9 cellular contexts compared by ENCODE assay signal in the genomic region with DNA sequence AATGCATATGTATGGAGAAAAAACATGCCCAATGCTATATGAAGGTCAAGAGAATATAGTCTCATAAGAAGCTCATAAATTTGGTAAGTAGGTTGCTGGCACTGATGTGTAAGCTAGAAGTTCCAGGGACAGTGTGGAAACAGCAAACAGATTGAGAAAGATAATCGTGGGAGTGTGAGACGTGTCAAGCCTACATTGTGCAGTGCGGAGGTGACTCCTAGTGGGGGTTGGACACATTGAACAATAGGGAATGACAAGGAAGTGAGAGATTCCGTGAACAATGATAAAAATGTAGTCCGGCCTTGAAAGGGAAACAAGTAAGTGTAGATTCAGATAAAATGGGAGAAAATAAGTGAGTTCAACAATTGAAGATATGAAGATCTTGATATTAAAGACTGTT.
DNase-seq lines count a peak whose midpoint lies in the region; ATAC-seq and TF ChIP-seq lines count a peak whose summit lies in the region.
"Had no signal": no experiment of that assay in that cellular context is flagged by ENCODE, and none has a peak within 500 bp of the region (broad histone marks: within the 10 kb centered on the region; RNA-seq: fewer than 3 reads in every experiment).

No MANE protein-coding gene starts in this region.

- H3K4me1 ChIP-seq in effector memory CD4-positive, alpha-beta T cell (ENCODE audit: control insufficient read depth, insufficient read depth, low read length, poor library complexity, severe bottlenecking) = no peaks in the 10 kb centered on the region

- H3K27ac ChIP-seq in effector memory CD4-positive, alpha-beta T cell (ENCODE audit: insufficient read depth, low read length, poor library complexity, severe bottlenecking) = no peak overlapping the region

- no peak overlapping the region for H3K4me3 ChIP-seq in cardiac fibroblast (replicated peaks in 1 of 2; ENCODE audit: low read depth in 2 of 2, low read length in 2 of 2)
- H3K4me3 ChIP-seq in effector memory CD4-positive, alpha-beta T cell (ENCODE audit: insufficient read depth, low read depth, low read length, poor library complexity, severe bottlenecking) = no peak overlapping the region

- H3K36me3 ChIP-seq in effector memory CD4-positive, alpha-beta T cell (ENCODE audit: control insufficient read depth, insufficient read depth, low read length) = no peaks in the 10 kb centered on the region

- peak; percentile 36 for ATAC-seq in sciatic nerve

- no peak for TF ChIP-seq CTCF in cardiac fibroblast (IDR thresholded peaks at IDR 0.05; ENCODE audit: low read depth, low read length)

- intact Hi-C loops in sciatic nerve (cut with DNase I) = no loop called here

- no peaks in the 10 kb centered on the region for H3K9me3 ChIP-seq in effector memory CD4-positive, alpha-beta T cell (ENCODE audit: control insufficient read depth, low read length)

- H3K27me3 ChIP-seq in effector memory CD4-positive, alpha-beta T cell (replicated peaks; ENCODE audit: control insufficient read depth, insufficient read depth, low read length, poor library complexity, severe bottlenecking) = no peaks in the 10 kb centered on the region

- DNase-seq in NCI-H82 (lab: John Stamatoyannopoulos, UW) (peak; percentile 58), NCI-H82 treated with DMSO at 0.1 percent for 48 hours (lab: John Stamatoyannopoulos, UW; ENCODE audit: unreplicated experiment) (no peak), NCI-H526 (lab: John Stamatoyannopoulos, UW) (peak; percentile 36 to 76), cardiac fibroblast (ENCODE audit: low read depth in 2 of 2) (peak; percentile 26 to 29), sciatic nerve (ENCODE audit: low spot score) (no peak), T-helper 1 cell (no peak)
- no peak for DNase-seq in activated CD8-positive, alpha-beta memory T cell treated with anti-CD3 and anti-CD28 coated beads, Interleukin-2, amount 50 U/mL, for 48 hours
- DNase-seq in effector memory CD4-positive, alpha-beta T cell = no peak
- DNase-seq: activated CD4-positive, alpha-beta memory T cell treated with anti-CD3 and anti-CD28 coated beads for 36 hours had no signal

Comparison
In these comparisons a context has a peak if more than half of its experiments do, and no peak if none do; other contexts are left out.
1. DNase-seq: peak in NCI-H82 (single experiment), NCI-H526 (2 of 2) and cardiac fibroblast (2 of 2); none in NCI-H82 treated with DMSO at 0.1 percent for 48 hours (single experiment), sciatic nerve (single experiment), activated CD8-positive, alpha-beta memory T cell treated with anti-CD3 and anti-CD28 coated beads, Interleukin-2, amount 50 U/mL, for 48 hours (single experiment), effector memory CD4-positive, alpha-beta T cell (0 of 3) and T-helper 1 cell (0 of 5).